ENCODE assay signal across 21 cellular contexts in genomic region chrX:38726596-38726995, GRCh38.
DNase-seq lines count a peak whose midpoint lies in the region; TF ChIP-seq lines count a peak whose summit lies in the region.
"Had no signal": no experiment of that assay in that cellular context is flagged by ENCODE, and none has a peak within 500 bp of the region (broad histone marks: within the 10 kb centered on the region; RNA-seq: fewer than 3 reads in every experiment).

No MANE protein-coding gene starts in this region.

- H3K27me3 ChIP-seq in BE2C (no peaks in the 10 kb centered on the region), mesenchymal stem cell (ENCODE audit: control insufficient read depth in 1 of 2, insufficient read depth in 1 of 2, low read length in 2 of 2) (peaks cover 0 to 9% of the 10 kb centered on the region in 2 experiments)
- H3K27me3 ChIP-seq: Peyer's patch had no signal

- H2BK12ac ChIP-seq in mesenchymal stem cell (ENCODE audit: low read length in 2 of 2) = no peak overlapping the region

- H2BK15ac ChIP-seq in mesenchymal stem cell (ENCODE audit: low read depth, poor library complexity, severe bottlenecking) = no peak overlapping the region

- no peaks in the 10 kb centered on the region for H3K9me3 ChIP-seq in BE2C
- H3K9me3 ChIP-seq in SK-N-MC (ENCODE audit: low read depth, low read length) = no peaks in the 10 kb centered on the region
- no peaks in the 10 kb centered on the region for H3K9me3 ChIP-seq in mesenchymal stem cell (ENCODE audit: control insufficient read depth, low read length)
- H3K9me3 ChIP-seq: A549, HAP-1, Peyer's patch had no signal

- H3K23ac ChIP-seq in mesenchymal stem cell (ENCODE audit: low read length in 2 of 2) = no peak overlapping the region

- H2BK5ac ChIP-seq in mesenchymal stem cell (ENCODE audit: low read depth, low read length, poor library complexity, severe bottlenecking) = no peak overlapping the region

- H3K4me3 ChIP-seq in BE2C (ENCODE audit: low read depth, low read length) (no peak overlapping the region), SK-N-MC (no peak overlapping the region), mesenchymal stem cell (ENCODE audit: insufficient read depth in 1 of 2, low read depth in 1 of 2, low read length in 2 of 2) (no peak overlapping the region)
- H3K4me3 ChIP-seq: A549, HAP-1, Peyer's patch had no signal

- H2AFZ ChIP-seq in mesenchymal stem cell (ENCODE audit: low read depth, low read length) = no peak overlapping the region

- in situ Hi-C loops in KBM-7 (cut with MboI; ENCODE audit: low pct_unique_long_range_greater_than_20kb, low sequenced_read_pairs) = no loop called here

- H3K9ac ChIP-seq in SK-N-MC (ENCODE audit: insufficient read length) (no peak overlapping the region), mesenchymal stem cell (ENCODE audit: low read length) (no peak overlapping the region)
- H3K9ac ChIP-seq: KMS-11 had no signal

- no peak for TF ChIP-seq CTCF in BE2C (IDR thresholded peaks at IDR 0.05; ENCODE audit: low read depth, low read length)

- 54% methylated on average over 2 of the region's 2 CpGs for WGBS in mesenchymal stem cell

- H3K4me1 ChIP-seq in BE2C (no peaks in the 10 kb centered on the region; the same call in 1 of the 2 replicates), mesenchymal stem cell (ENCODE audit: control insufficient read depth, insufficient read depth, low read depth, low read length) (no peaks in the 10 kb centered on the region)
- H3K4me1 ChIP-seq: A549, HAP-1, Peyer's patch had no signal

- H3K14ac ChIP-seq in mesenchymal stem cell (ENCODE audit: low read length in 2 of 2) = no peak overlapping the region

- H3K18ac ChIP-seq in mesenchymal stem cell (ENCODE audit: low read depth in 1 of 2, low read length in 2 of 2) = no peak overlapping the region

- no peaks in the 10 kb centered on the region for H3K79me1 ChIP-seq in mesenchymal stem cell (replicated peaks; ENCODE audit: low read length, poor library complexity, severe bottlenecking)

- no peak overlapping the region for H2BK120ac ChIP-seq in mesenchymal stem cell (ENCODE audit: low read depth, low read length)

- no peak overlapping the region for H3K4ac ChIP-seq in mesenchymal stem cell (ENCODE audit: low read depth in 1 of 2, low read length in 2 of 2)

- no peaks in the 10 kb centered on the region for H3K36me3 ChIP-seq in BE2C
- H3K36me3 ChIP-seq in SK-N-MC (ENCODE audit: insufficient read depth, low read length) = no peaks in the 10 kb centered on the region
- no peaks in the 10 kb centered on the region for H3K36me3 ChIP-seq in mesenchymal stem cell (ENCODE audit: control insufficient read depth in 1 of 2, insufficient read depth in 2 of 2, low read depth in 1 of 2, low read length in 2 of 2)
- H3K36me3 ChIP-seq: HAP-1, Peyer's patch had no signal

- H3K27ac ChIP-seq in SK-N-MC (peak overlapping the region; percentile 31; the same call in 1 of the 2 replicates), mesenchymal stem cell (ENCODE audit: low read length, poor library complexity, severe bottlenecking) (no peak overlapping the region)
- H3K27ac ChIP-seq: A549, KMS-11, Peyer's patch had no signal

- DNase-seq in BE2C = peak; percentile 40
- DNase-seq in SK-N-MC (ENCODE audit: low read depth, low spot score) = peak; percentile 30
- DNase-seq in fibroblast of peridontal ligament (ENCODE audit: extremely low read depth) = peak; percentile 7
- peak; percentile 8 for DNase-seq in mesenchymal stem cell
- no peak for DNase-seq in HuH-7.5 (ENCODE audit: low spot score)
- no peak for DNase-seq in KBM-7
- no peak for DNase-seq in 8988T
- DNase-seq: DMS53, EL, MV-4-11, NCI-H1105 treated with DMSO at 0.1 percent for 48 hours, NCI-H2081, NCI-H2171, NCI-H345, NCI-H524 treated with DMSO at 0.1 percent for 48 hours, Peyer's patch, Right ventricle myocardium superior, SW 1271 had no signal

- H2AK5ac ChIP-seq in mesenchymal stem cell (ENCODE audit: low read length, severe bottlenecking) = no peak overlapping the region

- H4K91ac ChIP-seq in mesenchymal stem cell (ENCODE audit: low read length) = no peak overlapping the region

- no peak overlapping the region for H3K4me2 ChIP-seq in mesenchymal stem cell (ENCODE audit: low read length, poor library complexity, severe bottlenecking)
- H3K4me2 ChIP-seq: A549, KMS-11 had no signal

- no peak overlapping the region for H4K8ac ChIP-seq in mesenchymal stem cell (ENCODE audit: low read length)

Comparison
In these comparisons a context has a peak if more than half of its experiments do, and no peak if none do; other contexts are left out.
1. DNase-seq: peak in BE2C (single experiment), SK-N-MC (single experiment), fibroblast of peridontal ligament (single experiment) and mesenchymal stem cell (single experiment); none in HuH-7.5 (single experiment), KBM-7 (single experiment) and 8988T (single experiment).